In the genomic region with DNA sequence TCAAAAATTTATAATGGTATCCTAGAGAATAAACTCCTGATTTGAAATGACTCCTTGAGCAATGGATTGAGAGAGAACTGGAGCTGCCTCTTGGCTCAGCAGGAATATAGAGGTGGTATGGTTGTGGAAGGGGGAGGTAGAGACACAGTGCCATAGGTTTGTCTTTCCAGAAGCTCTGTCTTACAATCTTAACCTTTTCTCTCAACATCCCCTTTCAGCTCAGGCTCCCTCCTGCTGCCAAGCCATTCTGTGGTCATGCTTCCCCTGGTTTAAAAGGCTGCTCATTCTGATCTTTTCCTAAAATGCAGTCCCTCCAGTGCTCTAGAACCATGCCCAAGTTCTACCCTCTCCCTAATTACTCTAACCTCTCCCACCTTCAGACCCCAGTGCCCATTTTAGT, we compare ENCODE assay signal across 18 cellular contexts.
"Had no signal": no experiment of that assay in that cellular context is flagged by ENCODE, and none has a peak within 500 bp of the region (broad histone marks: within the 10 kb centered on the region; RNA-seq: fewer than 3 reads in every experiment).

No MANE protein-coding gene starts in this region.

- H3K4me3 ChIP-seq: SJSA1, SK-N-MC had no signal

- H3K36me3 ChIP-seq: SJSA1 had no signal

- H3K27ac ChIP-seq: SJSA1, SK-N-MC had no signal

- H3K4me1 ChIP-seq: SJSA1 had no signal

- H3K9me3 ChIP-seq: SJSA1 had no signal

- DNase-seq: KBM-7, NCI-H1092 treated with DMSO at 0.1 percent for 48 hours, NCI-H1436, NCI-H187, NCI-H2029, NCI-H2081 treated with DMSO at 0.1 percent for 48 hours, NCI-H2171, NCI-H226, NCI-H446, NCI-H510A, NCI-H524 treated with DMSO at 0.1 percent for 48 hours, NCI-H69, NCI-H774, Right ventricle myocardium superior, RPMI8226, SIG-M5 had no signal

- H3K27me3 ChIP-seq: SJSA1 had no signal
